In genomic region chr4:12500409-12500808, GRCh38 we compare ENCODE assay signal across 1 cellular context.
TF ChIP-seq lines count a peak whose summit lies in the region.

No MANE protein-coding gene starts in this region.

TF ChIP-seq in HepG2, 621 proteins besides CTCF, POLR2A, EP300 and RAD21 (continued from another document):
- TF ChIP-seq ATF6 (CRISPR knock-in tag; conservative IDR thresholded peaks at IDR 0.05) (no peak), RORA (CRISPR knock-in tag; IDR thresholded peaks at IDR 0.05) (no peak), AKNA (CRISPR knock-in tag; IDR thresholded peaks at IDR 0.05; ENCODE audit: borderline replicate concordance) (no peak), IRX3 (CRISPR knock-in tag; IDR thresholded peaks at IDR 0.05; ENCODE audit: borderline replicate concordance, low read depth) (no peak), SP140L (CRISPR knock-in tag; IDR thresholded peaks at IDR 0.05; ENCODE audit: borderline replicate concordance) (no peak), POLR2AphosphoS5 (IDR thresholded peaks at IDR 0.05; ENCODE audit: low read depth, low read length) (no peak), HINFP (CRISPR knock-in tag; IDR thresholded peaks at IDR 0.05; ENCODE audit: low read depth) (no peak), ZNF331 (CRISPR knock-in tag; IDR thresholded peaks at IDR 0.05) (no peak), KLF13 (CRISPR knock-in tag; IDR thresholded peaks at IDR 0.05) (no peak), ZMYM3 (CRISPR knock-in tag; IDR thresholded peaks at IDR 0.05) (no peak)
TF ChIP-seq in HepG2: peak in this region for 21.
